ENCODE assay signal across 1 cellular context in the genomic region with DNA sequence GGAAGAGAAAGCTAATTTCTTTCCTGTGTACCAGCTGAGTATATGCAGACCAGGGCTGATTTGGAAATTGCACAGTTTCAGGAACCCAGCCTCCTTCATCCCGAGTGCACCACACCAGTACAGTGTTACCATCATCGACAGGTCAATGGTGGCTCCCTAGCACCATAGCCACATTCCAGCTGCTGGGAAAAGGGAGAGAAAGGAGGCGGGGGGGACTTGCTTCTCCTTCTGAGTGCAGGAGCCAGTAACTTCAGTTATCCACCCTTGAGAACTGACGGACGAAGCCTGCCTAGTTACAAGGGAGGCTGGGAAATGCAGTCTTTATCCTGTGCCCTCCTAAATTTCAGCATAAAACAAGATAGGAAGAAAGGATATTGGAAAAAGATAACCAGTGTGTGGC.
TF ChIP-seq lines count a peak whose summit lies in the region.

No MANE protein-coding gene starts in this region.

TF ChIP-seq in GM23338, 12 proteins besides CTCF, POLR2A, EP300 and RAD21 (continued from another document):
- TF ChIP-seq, protein P1, sequence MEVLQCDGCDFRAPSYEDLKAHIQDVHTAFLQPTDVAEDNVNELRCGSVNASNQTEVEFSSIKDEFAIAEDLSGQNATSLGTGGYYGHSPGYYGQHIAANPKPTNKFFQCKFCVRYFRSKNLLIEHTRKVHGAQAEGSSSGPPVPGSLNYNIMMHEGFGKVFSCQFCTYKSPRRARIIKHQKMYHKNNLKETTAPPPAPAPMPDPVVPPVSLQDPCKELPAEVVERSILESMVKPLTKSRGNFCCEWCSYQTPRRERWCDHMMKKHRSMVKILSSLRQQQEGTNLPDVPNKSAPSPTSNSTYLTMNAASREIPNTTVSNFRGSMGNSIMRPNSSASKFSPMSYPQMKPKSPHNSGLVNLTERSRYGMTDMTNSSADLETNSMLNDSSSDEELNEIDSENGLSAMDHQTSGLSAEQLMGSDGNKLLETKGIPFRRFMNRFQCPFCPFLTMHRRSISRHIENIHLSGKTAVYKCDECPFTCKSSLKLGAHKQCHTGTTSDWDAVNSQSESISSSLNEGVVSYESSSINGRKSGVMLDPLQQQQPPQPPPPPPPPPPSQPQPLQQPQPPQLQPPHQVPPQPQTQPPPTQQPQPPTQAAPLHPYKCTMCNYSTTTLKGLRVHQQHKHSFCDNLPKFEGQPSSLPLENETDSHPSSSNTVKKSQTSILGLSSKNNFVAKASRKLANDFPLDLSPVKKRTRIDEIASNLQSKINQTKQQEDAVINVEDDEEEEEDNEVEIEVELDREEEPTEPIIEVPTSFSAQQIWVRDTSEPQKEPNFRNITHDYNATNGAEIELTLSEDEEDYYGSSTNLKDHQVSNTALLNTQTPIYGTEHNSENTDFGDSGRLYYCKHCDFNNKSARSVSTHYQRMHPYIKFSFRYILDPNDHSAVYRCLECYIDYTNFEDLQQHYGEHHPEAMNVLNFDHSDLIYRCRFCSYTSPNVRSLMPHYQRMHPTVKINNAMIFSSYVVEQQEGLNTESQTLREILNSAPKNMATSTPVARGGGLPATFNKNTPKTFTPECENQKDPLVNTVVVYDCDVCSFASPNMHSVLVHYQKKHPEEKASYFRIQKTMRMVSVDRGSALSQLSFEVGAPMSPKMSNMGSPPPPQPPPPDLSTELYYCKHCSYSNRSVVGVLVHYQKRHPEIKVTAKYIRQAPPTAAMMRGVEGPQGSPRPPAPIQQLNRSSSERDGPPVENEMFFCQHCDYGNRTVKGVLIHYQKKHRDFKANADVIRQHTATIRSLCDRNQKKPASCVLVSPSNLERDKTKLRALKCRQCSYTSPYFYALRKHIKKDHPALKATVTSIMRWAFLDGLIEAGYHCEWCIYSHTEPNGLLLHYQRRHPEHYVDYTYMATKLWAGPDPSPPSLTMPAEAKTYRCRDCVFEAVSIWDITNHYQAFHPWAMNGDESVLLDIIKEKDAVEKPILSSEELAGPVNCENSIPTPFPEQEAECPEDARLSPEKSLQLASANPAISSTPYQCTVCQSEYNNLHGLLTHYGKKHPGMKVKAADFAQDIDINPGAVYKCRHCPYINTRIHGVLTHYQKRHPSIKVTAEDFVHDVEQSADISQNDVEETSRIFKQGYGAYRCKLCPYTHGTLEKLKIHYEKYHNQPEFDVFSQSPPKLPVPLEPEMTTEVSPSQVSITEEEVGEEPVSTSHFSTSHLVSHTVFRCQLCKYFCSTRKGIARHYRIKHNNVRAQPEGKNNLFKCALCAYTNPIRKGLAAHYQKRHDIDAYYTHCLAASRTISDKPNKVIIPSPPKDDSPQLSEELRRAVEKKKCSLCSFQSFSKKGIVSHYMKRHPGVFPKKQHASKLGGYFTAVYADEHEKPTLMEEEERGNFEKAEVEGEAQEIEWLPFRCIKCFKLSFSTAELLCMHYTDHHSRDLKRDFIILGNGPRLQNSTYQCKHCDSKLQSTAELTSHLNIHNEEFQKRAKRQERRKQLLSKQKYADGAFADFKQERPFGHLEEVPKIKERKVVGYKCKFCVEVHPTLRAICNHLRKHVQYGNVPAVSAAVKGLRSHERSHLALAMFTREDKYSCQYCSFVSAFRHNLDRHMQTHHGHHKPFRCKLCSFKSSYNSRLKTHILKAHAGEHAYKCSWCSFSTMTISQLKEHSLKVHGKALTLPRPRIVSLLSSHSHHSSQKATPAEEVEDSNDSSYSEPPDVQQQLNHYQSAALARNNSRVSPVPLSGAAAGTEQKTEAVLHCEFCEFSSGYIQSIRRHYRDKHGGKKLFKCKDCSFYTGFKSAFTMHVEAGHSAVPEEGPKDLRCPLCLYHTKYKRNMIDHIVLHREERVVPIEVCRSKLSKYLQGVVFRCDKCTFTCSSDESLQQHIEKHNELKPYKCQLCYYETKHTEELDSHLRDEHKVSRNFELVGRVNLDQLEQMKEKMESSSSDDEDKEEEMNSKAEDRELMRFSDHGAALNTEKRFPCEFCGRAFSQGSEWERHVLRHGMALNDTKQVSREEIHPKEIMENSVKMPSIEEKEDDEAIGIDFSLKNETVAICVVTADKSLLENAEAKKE (CRISPR knock-in tag; IDR thresholded peaks at IDR 0.05) = no peak
- TF ChIP-seq JUNB (IDR thresholded peaks at IDR 0.05; ENCODE audit: unreplicated experiment) (no peak), EZH2 (IDR thresholded peaks at IDR 0.05; ENCODE audit: low read depth, unreplicated experiment) (no peak), CREB1 (CRISPR knock-in tag; IDR thresholded peaks at IDR 0.05; ENCODE audit: low read depth) (no peak), ZNF331 (CRISPR knock-in tag; IDR thresholded peaks at IDR 0.05; ENCODE audit: low read depth) (no peak), STAT1 (IDR thresholded peaks at IDR 0.05; ENCODE audit: unreplicated experiment) (no peak), ZNF114 (CRISPR knock-in tag; IDR thresholded peaks at IDR 0.05) (no peak), POLR2AphosphoS5 (IDR thresholded peaks at IDR 0.05; ENCODE audit: low read depth) (no peak)
- TF ChIP-seq, protein P2, sequence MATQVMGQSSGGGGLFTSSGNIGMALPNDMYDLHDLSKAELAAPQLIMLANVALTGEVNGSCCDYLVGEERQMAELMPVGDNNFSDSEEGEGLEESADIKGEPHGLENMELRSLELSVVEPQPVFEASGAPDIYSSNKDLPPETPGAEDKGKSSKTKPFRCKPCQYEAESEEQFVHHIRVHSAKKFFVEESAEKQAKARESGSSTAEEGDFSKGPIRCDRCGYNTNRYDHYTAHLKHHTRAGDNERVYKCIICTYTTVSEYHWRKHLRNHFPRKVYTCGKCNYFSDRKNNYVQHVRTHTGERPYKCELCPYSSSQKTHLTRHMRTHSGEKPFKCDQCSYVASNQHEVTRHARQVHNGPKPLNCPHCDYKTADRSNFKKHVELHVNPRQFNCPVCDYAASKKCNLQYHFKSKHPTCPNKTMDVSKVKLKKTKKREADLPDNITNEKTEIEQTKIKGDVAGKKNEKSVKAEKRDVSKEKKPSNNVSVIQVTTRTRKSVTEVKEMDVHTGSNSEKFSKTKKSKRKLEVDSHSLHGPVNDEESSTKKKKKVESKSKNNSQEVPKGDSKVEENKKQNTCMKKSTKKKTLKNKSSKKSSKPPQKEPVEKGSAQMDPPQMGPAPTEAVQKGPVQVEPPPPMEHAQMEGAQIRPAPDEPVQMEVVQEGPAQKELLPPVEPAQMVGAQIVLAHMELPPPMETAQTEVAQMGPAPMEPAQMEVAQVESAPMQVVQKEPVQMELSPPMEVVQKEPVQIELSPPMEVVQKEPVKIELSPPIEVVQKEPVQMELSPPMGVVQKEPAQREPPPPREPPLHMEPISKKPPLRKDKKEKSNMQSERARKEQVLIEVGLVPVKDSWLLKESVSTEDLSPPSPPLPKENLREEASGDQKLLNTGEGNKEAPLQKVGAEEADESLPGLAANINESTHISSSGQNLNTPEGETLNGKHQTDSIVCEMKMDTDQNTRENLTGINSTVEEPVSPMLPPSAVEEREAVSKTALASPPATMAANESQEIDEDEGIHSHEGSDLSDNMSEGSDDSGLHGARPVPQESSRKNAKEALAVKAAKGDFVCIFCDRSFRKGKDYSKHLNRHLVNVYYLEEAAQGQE (IDR thresholded peaks at IDR 0.05; ENCODE audit: unreplicated experiment) = no peak
